26 cellular contexts compared by ENCODE assay signal in genomic region chr10:18196806-18197550, GRCh38. TPM values are rescaled to one million over a fixed set of nuclear protein-coding genes. Genes with fewer than 3 reads are reported as not detected.
DNase-seq lines count a peak whose midpoint lies in the region; ATAC-seq and TF ChIP-seq lines count a peak whose summit lies in the region.
"Had no signal": no experiment of that assay in that cellular context is flagged by ENCODE, and none has a peak within 500 bp of the region (broad histone marks: within the 10 kb centered on the region; RNA-seq: fewer than 3 reads in every experiment).

No MANE protein-coding gene starts in this region.

- 0 out of 2 replicates have a peak overlapping the region, but pooled peaks have one; percentile 42 for H3K4me2 ChIP-seq in GM23338
- H3K4me2 ChIP-seq: BLaER1, smooth muscle cell had no signal

- H2AFZ ChIP-seq in GM23338, result no peak overlapping the region

- no peaks in the 10 kb centered on the region for H3K36me3 Mint-ChIP-seq in GM23338 (ENCODE audit: low read depth)
- H3K36me3 Mint-ChIP-seq in brain, result no peaks in the 10 kb centered on the region
- H3K36me3 Mint-ChIP-seq: stimulated activated naive B cell treated with anti-CD40 and anti-IgM and Interleukin-4, amounts not matched to agents 10 μg/mL and 1 μg/mL and 100 μg/mL, for 72 hours had no signal

- H3K4me3 ChIP-seq in GM23338 (no peak overlapping the region), iPS-20b (ENCODE audit: low read length) (peak overlapping the region; percentile 37; the same call in 1 of the 2 replicates), rectal smooth muscle tissue (ENCODE audit: low read length) (no peak overlapping the region)
- H3K4me3 ChIP-seq: BLaER1, breast epithelium, coronary artery, GM12878, heart right ventricle, K562, SK-N-MC, smooth muscle cell, tibial nerve had no signal

- H3K27ac Mint-ChIP-seq in GM23338 (peak overlapping the region; percentile 6; the same call in 1 of the 2 replicates), brain (peak overlapping the region in 3 of 5 experiments; percentile 32 to 34 (median 32))
- H3K27ac Mint-ChIP-seq: activated B cell treated with CpG ODN at 0.5 μM for 24 hours; activated naive CD8-positive, alpha-beta T cell treated with anti-CD3 and anti-CD28 coated beads, Interleukin-2, amount 50 U/mL, for 24 hours; stimulated activated naive B cell treated with anti-CD40 and anti-IgM and Interleukin-4, amounts not matched to agents 10 μg/mL and 1 μg/mL and 100 μg/mL, for 72 hours had no signal

- H3F3A ChIP-seq in GM23338 (replicated peaks; ENCODE audit: low read depth), result no peaks in the 10 kb centered on the region

- peak overlapping the region; percentile 51; the same call in 1 of the 2 replicates for H3K27ac ChIP-seq in GM23338 (ENCODE audit: low read depth)
- no peak overlapping the region for H3K27ac ChIP-seq in iPS-20b (ENCODE audit: low read length)
- H3K27ac ChIP-seq in rectal smooth muscle tissue (ENCODE audit: low read depth, low read length), result peak overlapping the region; percentile 89
- H3K27ac ChIP-seq: BLaER1, breast epithelium, heart right ventricle, RWPE1, SK-N-MC, tibial nerve had no signal

- peaks cover 14% of the 10 kb centered on the region for H3K4me1 Mint-ChIP-seq in GM23338
- peaks cover 9% of the 10 kb centered on the region for H3K4me1 Mint-ChIP-seq in brain
- H3K4me1 Mint-ChIP-seq: activated B cell treated with CpG ODN at 0.5 μM for 24 hours; activated naive CD8-positive, alpha-beta T cell treated with anti-CD3 and anti-CD28 coated beads, Interleukin-2, amount 50 U/mL, for 24 hours; stimulated activated naive B cell treated with anti-CD40 and anti-IgM and Interleukin-4, amounts not matched to agents 10 μg/mL and 1 μg/mL and 100 μg/mL, for 72 hours had no signal

- H4K20me1 ChIP-seq in GM23338 (replicated peaks; ENCODE audit: insufficient read depth), result no peaks in the 10 kb centered on the region
- H4K20me1 ChIP-seq: BLaER1 had no signal

- H3K27me3 Mint-ChIP-seq in GM23338 (ENCODE audit: insufficient read depth, low read depth, poor library complexity) (peaks cover 2% of the 10 kb centered on the region), brain (peaks cover 10% of the 10 kb centered on the region)
- H3K27me3 Mint-ChIP-seq: activated B cell treated with CpG ODN at 0.5 μM for 24 hours; activated naive CD8-positive, alpha-beta T cell treated with anti-CD3 and anti-CD28 coated beads, Interleukin-2, amount 50 U/mL, for 24 hours had no signal

- H3K4me1 ChIP-seq in GM23338 (ENCODE audit: insufficient read depth), result peaks cover 13% of the 10 kb centered on the region
- H3K4me1 ChIP-seq in iPS-20b (ENCODE audit: insufficient read depth, low read length), result peaks cover 9% of the 10 kb centered on the region; the same call in 1 of the 2 replicates
- H3K4me1 ChIP-seq in rectal smooth muscle tissue (ENCODE audit: control insufficient read depth, insufficient read depth, low read length), result peaks cover 24% of the 10 kb centered on the region
- H3K4me1 ChIP-seq: BLaER1, breast epithelium had no signal

- H3K27me3 ChIP-seq in GM23338 (ENCODE audit: insufficient read depth) (no peaks in the 10 kb centered on the region), iPS-20b (ENCODE audit: insufficient read depth, low read length) (no peaks in the 10 kb centered on the region), rectal smooth muscle tissue (ENCODE audit: control insufficient read depth, insufficient read depth, low read length) (no peaks in the 10 kb centered on the region)
- H3K27me3 ChIP-seq: BLaER1, breast epithelium, heart right ventricle, tibial nerve had no signal

- TF ChIP-seq CTCF in GM23338 (conservative IDR thresholded peaks at IDR 0.05; ENCODE audit: low read depth in 2 of 2) (no peak), brain (conservative IDR thresholded peaks at IDR 0.05) (no peak)

- no peaks in the 10 kb centered on the region for H3K9me2 ChIP-seq in GM23338 (ENCODE audit: insufficient read depth)

- H3K9ac ChIP-seq in iPS-20b (ENCODE audit: low read depth, low read length), result 0 out of 2 replicates have a peak overlapping the region, but pooled peaks have one; percentile 14
- no peak overlapping the region for H3K9ac ChIP-seq in rectal smooth muscle tissue (ENCODE audit: low read length)
- H3K9ac ChIP-seq: BLaER1 had no signal

- H3K9me3 ChIP-seq in iPS-20b (ENCODE audit: insufficient read depth, low read depth, low read length), result no peaks in the 10 kb centered on the region
- H3K9me3 ChIP-seq: BLaER1, breast epithelium, heart right ventricle, tibial nerve had no signal

- ATAC-seq in GM23338, result peak; percentile 78
- ATAC-seq: activated naive CD8-positive, alpha-beta T cell treated with anti-CD3 and anti-CD28 coated beads, Interleukin-2, amount 50 U/mL, for 24 hours; GM12878; heart right ventricle; K562; stimulated activated naive B cell treated with anti-CD40 and anti-IgM and Interleukin-4, amounts not matched to agents 10 μg/mL and 1 μg/mL and 100 μg/mL, for 72 hours had no signal

- H3K4me3 Mint-ChIP-seq in GM23338 (no peak overlapping the region), brain (no peak overlapping the region)
- H3K4me3 Mint-ChIP-seq: activated B cell treated with CpG ODN at 0.5 μM for 24 hours; activated naive CD8-positive, alpha-beta T cell treated with anti-CD3 and anti-CD28 coated beads, Interleukin-2, amount 50 U/mL, for 24 hours; stimulated activated naive B cell treated with anti-CD40 and anti-IgM and Interleukin-4, amounts not matched to agents 10 μg/mL and 1 μg/mL and 100 μg/mL, for 72 hours had no signal

- H3K9me3 Mint-ChIP-seq in GM23338, result no peaks in the 10 kb centered on the region
- H3K9me3 Mint-ChIP-seq in brain, result no peaks in the 10 kb centered on the region
- H3K9me3 Mint-ChIP-seq: activated B cell treated with CpG ODN at 0.5 μM for 24 hours; activated naive CD8-positive, alpha-beta T cell treated with anti-CD3 and anti-CD28 coated beads, Interleukin-2, amount 50 U/mL, for 24 hours; stimulated activated naive B cell treated with anti-CD40 and anti-IgM and Interleukin-4, amounts not matched to agents 10 μg/mL and 1 μg/mL and 100 μg/mL, for 72 hours had no signal

- H3K79me2 ChIP-seq in GM23338 (replicated peaks; ENCODE audit: insufficient read depth), result no peaks in the 10 kb centered on the region

- H3K36me3 ChIP-seq in GM23338 (ENCODE audit: insufficient read depth) (no peaks in the 10 kb centered on the region), iPS-20b (ENCODE audit: insufficient read depth, low read depth, low read length) (no peaks in the 10 kb centered on the region), rectal smooth muscle tissue (ENCODE audit: control insufficient read depth, insufficient read depth, low read length) (no peaks in the 10 kb centered on the region)
- H3K36me3 ChIP-seq: BLaER1, breast epithelium, heart right ventricle, tibial nerve had no signal

- no peak for DNase-seq in GM23338 (ENCODE audit: low spot score)
- no peak for DNase-seq in GM03348 (ENCODE audit: low spot score)
- DNase-seq in OCI-M1 (lab: John Stamatoyannopoulos, UW), result no peak
- no peak for DNase-seq in AG08395 (ENCODE audit: low spot score)
- DNase-seq in activated CD8-positive, alpha-beta memory T cell treated with anti-CD3 and anti-CD28 coated beads, Interleukin-2, amount 50 U/mL, for 4 hours, result no peak
- DNase-seq: activated B cell treated with CpG ODN at 0.5 μM for 24 hours; activated CD4-positive, alpha-beta T cell treated with anti-CD3 and anti-CD28 coated beads, Interleukin-2, amount 50 U/mL, for 48 hours; activated effector memory CD4-positive, alpha-beta T cell treated with anti-CD3 and anti-CD28 coated beads, Interleukin-2, amount 50 U/mL, for 16 hours; activated naive CD8-positive, alpha-beta T cell treated with anti-CD3 and anti-CD28 coated beads, Interleukin-2, amount 50 U/mL, for 24 hours; COR-L47; DMS79; heart right ventricle; NCI-H146; stimulated activated naive B cell treated with anti-CD40 and anti-IgM and Interleukin-4, amounts not matched to agents 10 μg/mL and 1 μg/mL and 100 μg/mL, for 72 hours had no signal

TF ChIP-seq in GM23338, 12 proteins besides CTCF, POLR2A, EP300 and RAD21 (continues in another document):
- no peak for TF ChIP-seq CREB1 (CRISPR knock-in tag; IDR thresholded peaks at IDR 0.05; ENCODE audit: low read depth)
- no peak for TF ChIP-seq ETS1 (IDR thresholded peaks at IDR 0.05)

RNA-seq across cellular contexts. Expression of gene CACNB2, which starts 56.8 kb away (rescaled TPM):
- total RNA-seq in GM23338 (2014; rRNA removed; shearing (Covaris generic)), result 3.8 and 5.9 TPM in 2 replicates
- polyA plus RNA-seq in GM23338 (2016; fragmentation: Nextera tagmentation; extraction: Ambion mirVana) (3.7 and 5.0 TPM in 2 replicates), brain (ENCODE audit: insufficient read depth, low read depth, low replicate concordance) (2.9 TPM)
- total RNA-seq: activated B cell treated with CpG ODN at 0.5 μM for 24 hours, K562 had no signal
